26 cellular contexts compared by ENCODE assay signal in genomic region chr5:38287124-38287523, GRCh38.
"Had no signal": no experiment of that assay in that cellular context is flagged by ENCODE, and none has a peak within 500 bp of the region (broad histone marks: within the 10 kb centered on the region; RNA-seq: fewer than 3 reads in every experiment).

No MANE protein-coding gene starts in this region.

- H3K4me1 ChIP-seq: stomach, testis, thyroid gland, tibial artery, tibial nerve, transverse colon, upper lobe of right lung, uterus, vagina had no signal

- H3K4me3 ChIP-seq: stomach, suprapubic skin, testis, thoracic aorta, thyroid gland, tibial artery, tibial nerve, transverse colon, upper lobe of left lung, upper lobe of right lung, uterus, vagina had no signal

- DNase-seq: stimulated activated CD4-positive, alpha-beta T cell treated with anti-CD3 and anti-CD28 coated beads, Interleukin-2, amount 100 ng/mL, for 48 hours; stimulated activated CD4-positive, alpha-beta T cell treated with anti-CD3 and anti-CD28 coated beads, Interleukin-4, amount 100 ng/mL, for 1 hour; stimulated activated CD4-positive, alpha-beta T cell treated with anti-CD3 and anti-CD28 coated beads, Interleukin-4, amount 100 ng/mL, for 24 hours; stimulated activated CD4-positive, alpha-beta T cell treated with anti-CD3 and anti-CD28 coated beads, Interleukin-4, amount 100 ng/mL, for 4 hours; stimulated activated CD8-positive, alpha-beta memory T cell treated with anti-CD3 and anti-CD28 coated beads, Interleukin-4, amount 100 ng/mL, for 48 hours; stimulated activated naive B cell treated with anti-CD40 and anti-IgM and Interleukin-4, amounts not matched to agents 10 μg/mL and 1 μg/mL and 100 μg/mL, for 72 hours; stimulated activated naive CD4-positive, alpha-beta T cell; stimulated activated naive CD4-positive, alpha-beta T cell treated with Interleukin-2 at 50 U/mL for 16 hours; stimulated activated naive CD8-positive, alpha-beta T cell treated with anti-CD3 and anti-CD28 coated beads, Interleukin-15, amount 100 ng/mL, for 72 hours; stimulated activated naive CD8-positive, alpha-beta T cell treated with anti-CD3 and anti-CD28 coated beads, Interleukin-15, Interleukin-2, amounts not matched to agents 100 U/mL and 50 U/mL, for 24 hours; stomach; substantia nigra; testis; thyroid gland; tibial artery; transverse colon; trophoblast cell; upper lobe of left lung; upper lobe of right lung; uterus had no signal

- ATAC-seq: stimulated activated effector memory CD8-positive, alpha-beta T cell treated with anti-CD3 and anti-CD28 coated beads, Interleukin-12 subunit alpha, Interleukin-12 subunit beta, amount 100 ng/mL, for 72 hours; stimulated activated memory B cell treated with anti-CD40 and anti-IgM and Interleukin-4, amounts not matched to agents 10 μg/mL and 1 μg/mL and 100 μg/mL, for 72 hours; stimulated activated naive B cell treated with anti-CD40 and anti-IgM and Interleukin-4, amounts not matched to agents 10 μg/mL and 1 μg/mL and 100 μg/mL, for 72 hours; stimulated activated naive CD8-positive, alpha-beta T cell treated with anti-CD3 and anti-CD28 coated beads, Interleukin-15, amount 100 ng/mL, for 72 hours; stimulated activated naive CD8-positive, alpha-beta T cell treated with anti-CD3 and anti-CD28 coated beads, Interleukin-15, Interleukin-2, amounts not matched to agents 100 U/mL and 50 U/mL, for 24 hours; upper lobe of right lung had no signal

- H3K27ac ChIP-seq: stomach, suprapubic skin, testis, thoracic aorta, thyroid gland, tibial artery, tibial nerve, transverse colon, upper lobe of left lung, upper lobe of right lung, uterus, vagina had no signal

- H3K9me3 ChIP-seq: stomach, suprapubic skin, testis, thoracic aorta, thyroid gland, tibial artery, tibial nerve, transverse colon, upper lobe of left lung, upper lobe of right lung, uterus, vagina had no signal
